In genomic region chr11:48017105-48017874, GRCh38 we compare ENCODE assay signal across 12 cellular contexts. TPM values are rescaled to one million over a fixed set of nuclear protein-coding genes. Genes with fewer than 3 reads are reported as not detected.
DNase-seq lines count a peak whose midpoint lies in the region; ATAC-seq and TF ChIP-seq lines count a peak whose summit lies in the region.
"Had no signal": no experiment of that assay in that cellular context is flagged by ENCODE, and none has a peak within 500 bp of the region (broad histone marks: within the 10 kb centered on the region; RNA-seq: fewer than 3 reads in every experiment).

No MANE protein-coding gene starts in this region.

- in situ Hi-C loops in HAP-1 (cut with MboI; ENCODE audit: low sequenced_read_pairs) = no loop called here

- no peaks in the 10 kb centered on the region for H4K20me1 ChIP-seq in hepatocyte (ENCODE audit: insufficient read depth, poor library complexity, severe bottlenecking)

- CTCF ChIA-PET in activated CD4-positive, alpha-beta memory T cell treated with anti-CD3 and anti-CD28 coated beads, Interleukin-2, amount 10 ng/mL, durations not matched to agents 7 days and 5 days (lab: Charles Lee) = interaction anchor here (0.9 to 4.9 kb wide), 11 partner anchors 11 to 92 kb away, joined by 3 to 57 read pairs (median 4); no protein-coding TSS in a partner anchor

- H3K36me3 ChIP-seq in hepatocyte (replicated peaks; ENCODE audit: insufficient read depth, low read depth) (no peaks in the 10 kb centered on the region), HAP-1 (replicated peaks) (no peaks in the 10 kb centered on the region)
- H3K36me3 ChIP-seq: Peyer's patch had no signal

- whole genome bisulfite sequencing in hepatocyte (ENCODE audit: low lambda C conversion rate, missing lambda C conversion rate) = 44% methylated on average over 1 of the region's 1 CpG

- H3K27ac ChIP-seq in hepatocyte (peak overlapping the region; percentile 96), substantia nigra (ENCODE audit: low read depth, low read length, poor library complexity, severe bottlenecking) (peak overlapping the region; percentile 41)
- H3K27ac ChIP-seq: testis had no signal

- H3K4me1 ChIP-seq in hepatocyte (ENCODE audit: insufficient read depth) = peaks cover 25% of the 10 kb centered on the region
- peaks cover 40% of the 10 kb centered on the region for H3K4me1 ChIP-seq in HAP-1
- H3K4me1 ChIP-seq: testis had no signal

- no peak overlapping the region for H2AFZ ChIP-seq in hepatocyte

- H3K27me3 ChIP-seq in hepatocyte (no peaks in the 10 kb centered on the region), HAP-1 (ENCODE audit: low read depth) (no peaks in the 10 kb centered on the region)
- H3K27me3 ChIP-seq: Peyer's patch, testis had no signal

- H3K79me2 ChIP-seq in hepatocyte = peaks cover 74% of the 10 kb centered on the region

- ATAC-seq in GM18517 (IDR thresholded peaks at IDR 0.05; ENCODE audit: unreplicated experiment) (no peak), HG03159 (IDR thresholded peaks at IDR 0.05; ENCODE audit: unreplicated experiment) (no peak)

- no peak for TF ChIP-seq CTCF in hepatocyte (IDR thresholded peaks at IDR 0.05; ENCODE audit: poor library complexity)

- H3K9me2 ChIP-seq in hepatocyte (replicated peaks; ENCODE audit: insufficient read depth) = no peaks in the 10 kb centered on the region

- no peak overlapping the region for H3K4me2 ChIP-seq in hepatocyte

- peak overlapping the region; percentile 34 for H3K4me3 Mint-ChIP-seq in activated CD4-positive, alpha-beta memory T cell treated with anti-CD3 and anti-CD28 coated beads, Interleukin-2, amount 10 ng/mL, durations not matched to agents 7 days and 5 days

- H3K4me3 ChIP-seq in hepatocyte (no peak overlapping the region), HAP-1 (no peak overlapping the region)
- H3K4me3 ChIP-seq: Peyer's patch, testis had no signal

- DNase-seq in activated CD8-positive, alpha-beta memory T cell treated with anti-CD3 and anti-CD28 coated beads, Interleukin-2, amount 50 U/mL, for 4 hours = peak; percentile 34
- DNase-seq in activated CD8-positive, alpha-beta memory T cell treated with anti-CD3 and anti-CD28 coated beads for 24 hours = no peak
- DNase-seq in activated CD4-positive, alpha-beta memory T cell treated with anti-CD3 and anti-CD28 coated beads, Interleukin-2, amount 10 ng/mL, durations not matched to agents 7 days and 5 days = peak; percentile 71
- DNase-seq in hepatocyte (ENCODE audit: low spot score) (no peak), substantia nigra (lab: John Stamatoyannopoulos, UW) (no peak), HAP-1 (ENCODE audit: low spot score in 2 of 2) (no peak)
- DNase-seq: activated CD4-positive, CD25-positive, alpha-beta regulatory T cell; NCI-H1417; Peyer's patch; testis had no signal

- H3K27ac Mint-ChIP-seq in activated CD4-positive, alpha-beta memory T cell treated with anti-CD3 and anti-CD28 coated beads, Interleukin-2, amount 10 ng/mL, durations not matched to agents 7 days and 5 days = peak overlapping the region; percentile 92

- POLR2A ChIA-PET in activated CD4-positive, alpha-beta memory T cell treated with anti-CD3 and anti-CD28 coated beads, Interleukin-2, amount 10 ng/mL, durations not matched to agents 7 days and 5 days (lab: Charles Lee) = interaction anchor here (1.0 to 24.8 kb wide), 9 partner anchors 13 to 250 kb away, joined by 4 to 519 read pairs (median 26); partner anchors contain the start of gene FNBP4

- H3K36me3 Mint-ChIP-seq in activated CD4-positive, alpha-beta memory T cell treated with anti-CD3 and anti-CD28 coated beads, Interleukin-2, amount 10 ng/mL, durations not matched to agents 7 days and 5 days (ENCODE audit: low read depth) = peaks cover 48% of the 10 kb centered on the region

- peaks cover 93% of the 10 kb centered on the region for H3K4me1 Mint-ChIP-seq in activated CD4-positive, alpha-beta memory T cell treated with anti-CD3 and anti-CD28 coated beads, Interleukin-2, amount 10 ng/mL, durations not matched to agents 7 days and 5 days

- H3K9me3 ChIP-seq in hepatocyte (ENCODE audit: low read depth) (no peaks in the 10 kb centered on the region), HAP-1 (no peaks in the 10 kb centered on the region)
- H3K9me3 ChIP-seq: Peyer's patch, testis had no signal

- no peaks in the 10 kb centered on the region for H3K27me3 Mint-ChIP-seq in activated CD4-positive, alpha-beta memory T cell treated with anti-CD3 and anti-CD28 coated beads, Interleukin-2, amount 10 ng/mL, durations not matched to agents 7 days and 5 days

- H3K9me3 Mint-ChIP-seq in activated CD4-positive, alpha-beta memory T cell treated with anti-CD3 and anti-CD28 coated beads, Interleukin-2, amount 10 ng/mL, durations not matched to agents 7 days and 5 days = no peaks in the 10 kb centered on the region

RNA-seq across cellular contexts. Expression of gene PTPRJ, which starts 36.9 kb away (rescaled TPM):
- total RNA-seq in activated CD4-positive, alpha-beta memory T cell treated with anti-CD3 and anti-CD28 coated beads, Interleukin-2, amount 10 ng/mL, durations not matched to agents 7 days and 5 days = 10 to 100 TPM; 83.0 to 89.1 TPM
- total RNA-seq in hepatocyte = 16.4 and 21.0 TPM in 2 replicates
- 7.5 and 9.3 TPM in 2 replicates for polyA plus RNA-seq in hepatocyte

Comparison
In these comparisons a context has a peak if more than half of its experiments do, and no peak if none do; other contexts are left out.
1. DNase-seq: peak in activated CD8-positive, alpha-beta memory T cell treated with anti-CD3 and anti-CD28 coated beads, Interleukin-2, amount 50 U/mL, for 4 hours (single experiment) and activated CD4-positive, alpha-beta memory T cell treated with anti-CD3 and anti-CD28 coated beads, Interleukin-2, amount 10 ng/mL, durations not matched to agents 7 days and 5 days (single experiment); none in activated CD8-positive, alpha-beta memory T cell treated with anti-CD3 and anti-CD28 coated beads for 24 hours (single experiment), hepatocyte (single experiment), substantia nigra (0 of 49) and HAP-1 (0 of 2).